ENCODE assay signal across 1 cellular context in the genomic region with DNA sequence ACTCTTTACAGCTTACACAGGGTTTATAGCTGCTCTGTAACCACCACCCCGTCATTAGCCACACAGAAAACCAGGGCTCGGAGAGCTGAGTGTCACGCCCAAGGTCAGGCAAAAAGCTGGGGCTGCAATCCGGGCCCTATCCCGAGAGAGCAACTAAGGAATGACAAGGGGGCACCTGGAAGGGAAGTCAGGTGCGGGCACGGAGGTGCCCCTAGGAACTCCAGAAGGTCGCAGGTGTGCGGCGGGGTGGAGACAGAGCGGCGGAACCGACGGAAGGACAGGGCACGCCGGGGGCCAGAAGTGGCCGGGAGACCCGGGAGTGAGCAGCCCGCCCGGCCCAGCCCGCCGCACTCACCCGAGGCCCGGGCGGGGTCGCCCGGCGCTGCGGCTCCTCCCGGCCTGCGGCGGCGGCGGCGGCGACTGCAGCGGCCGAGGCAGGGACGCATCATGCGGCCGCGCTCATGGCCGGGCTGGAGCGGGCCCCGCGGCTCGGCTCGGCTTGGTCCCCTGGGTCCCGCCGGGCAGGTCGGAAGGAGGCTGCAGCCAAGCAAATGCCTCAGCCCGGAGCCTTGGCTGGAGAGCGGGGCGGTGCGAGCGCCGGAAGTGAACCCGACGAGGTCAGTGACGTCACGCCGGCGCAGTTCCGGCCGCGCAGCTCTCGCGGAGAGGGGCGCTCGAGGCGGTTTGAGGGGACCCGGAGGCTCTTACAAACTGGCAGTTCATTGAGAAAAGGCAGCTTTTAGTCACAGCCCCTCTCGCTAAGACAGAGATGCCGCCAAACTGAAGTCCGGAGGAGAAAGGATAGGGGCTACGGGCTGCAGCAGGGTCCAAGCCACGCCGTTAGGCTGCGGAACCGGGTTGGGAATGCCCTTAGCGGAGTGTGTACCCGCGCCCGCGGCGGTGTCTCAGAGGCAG.
TF ChIP-seq lines count a peak whose summit lies in the region.

A gene with protein sequence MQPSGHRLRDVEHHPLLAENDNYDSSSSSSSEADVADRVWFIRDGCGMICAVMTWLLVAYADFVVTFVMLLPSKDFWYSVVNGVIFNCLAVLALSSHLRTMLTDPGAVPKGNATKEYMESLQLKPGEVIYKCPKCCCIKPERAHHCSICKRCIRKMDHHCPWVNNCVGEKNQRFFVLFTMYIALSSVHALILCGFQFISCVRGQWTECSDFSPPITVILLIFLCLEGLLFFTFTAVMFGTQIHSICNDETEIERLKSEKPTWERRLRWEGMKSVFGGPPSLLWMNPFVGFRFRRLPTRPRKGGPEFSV (minus strand): TSS at position 605 of the 915 bp plus-strand sequence. CDS start 20,917 bp downstream, outside the sequence.

TF ChIP-seq in HEK293, 187 proteins besides CTCF, POLR2A, EP300 and RAD21 (continued from another document and continues in another):
- TF ChIP-seq, protein P1, sequence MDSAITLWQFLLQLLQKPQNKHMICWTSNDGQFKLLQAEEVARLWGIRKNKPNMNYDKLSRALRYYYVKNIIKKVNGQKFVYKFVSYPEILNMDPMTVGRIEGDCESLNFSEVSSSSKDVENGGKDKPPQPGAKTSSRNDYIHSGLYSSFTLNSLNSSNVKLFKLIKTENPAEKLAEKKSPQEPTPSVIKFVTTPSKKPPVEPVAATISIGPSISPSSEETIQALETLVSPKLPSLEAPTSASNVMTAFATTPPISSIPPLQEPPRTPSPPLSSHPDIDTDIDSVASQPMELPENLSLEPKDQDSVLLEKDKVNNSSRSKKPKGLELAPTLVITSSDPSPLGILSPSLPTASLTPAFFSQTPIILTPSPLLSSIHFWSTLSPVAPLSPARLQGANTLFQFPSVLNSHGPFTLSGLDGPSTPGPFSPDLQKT (IDR thresholded peaks at IDR 0.05; ENCODE audit: borderline replicate concordance, low read depth, low read length): peak; percentile 58; the same call in 1 of the 2 replicates
- no peak for TF ChIP-seq ZFHX2 (tag by site-specific recombination; conservative IDR thresholded peaks at IDR 0.05)
- no peak for TF ChIP-seq ZNF529 (tag by site-specific recombination; IDR thresholded peaks at IDR 0.05; ENCODE audit: insufficient replicate concordance)
- peak; percentile 29; the same call in 1 of the 2 replicates for TF ChIP-seq ZNF610 (tag by site-specific recombination; IDR thresholded peaks at IDR 0.05; ENCODE audit: borderline replicate concordance)
- TF ChIP-seq, protein P2, sequence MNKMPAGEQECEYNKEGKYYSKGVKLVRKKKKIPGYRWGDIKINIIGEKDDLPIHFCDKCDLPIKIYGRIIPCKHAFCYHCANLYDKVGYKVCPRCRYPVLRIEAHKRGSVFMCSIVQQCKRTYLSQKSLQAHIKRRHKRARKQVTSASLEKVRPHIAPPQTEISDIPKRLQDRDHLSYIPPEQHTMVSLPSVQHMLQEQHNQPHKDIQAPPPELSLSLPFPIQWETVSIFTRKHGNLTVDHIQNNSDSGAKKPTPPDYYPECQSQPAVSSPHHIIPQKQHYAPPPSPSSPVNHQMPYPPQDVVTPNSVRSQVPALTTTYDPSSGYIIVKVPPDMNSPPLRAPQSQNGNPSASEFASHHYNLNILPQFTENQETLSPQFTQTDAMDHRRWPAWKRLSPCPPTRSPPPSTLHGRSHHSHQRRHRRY (tag by site-specific recombination; IDR thresholded peaks at IDR 0.05): no peak
- TF ChIP-seq, protein P3, sequence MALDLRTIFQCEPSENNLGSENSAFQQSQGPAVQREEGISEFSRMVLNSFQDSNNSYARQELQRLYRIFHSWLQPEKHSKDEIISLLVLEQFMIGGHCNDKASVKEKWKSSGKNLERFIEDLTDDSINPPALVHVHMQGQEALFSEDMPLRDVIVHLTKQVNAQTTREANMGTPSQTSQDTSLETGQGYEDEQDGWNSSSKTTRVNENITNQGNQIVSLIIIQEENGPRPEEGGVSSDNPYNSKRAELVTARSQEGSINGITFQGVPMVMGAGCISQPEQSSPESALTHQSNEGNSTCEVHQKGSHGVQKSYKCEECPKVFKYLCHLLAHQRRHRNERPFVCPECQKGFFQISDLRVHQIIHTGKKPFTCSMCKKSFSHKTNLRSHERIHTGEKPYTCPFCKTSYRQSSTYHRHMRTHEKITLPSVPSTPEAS (tag by site-specific recombination; IDR thresholded peaks at IDR 0.05): no peak
- no peak for TF ChIP-seq ZNF514 (tag by site-specific recombination; IDR thresholded peaks at IDR 0.05)
- peak; percentile 38 for TF ChIP-seq ZNF341 (tag by site-specific recombination; IDR thresholded peaks at IDR 0.05; ENCODE audit: low read depth)
- peak; percentile 82 for TF ChIP-seq ZBTB10 (tag by site-specific recombination; IDR thresholded peaks at IDR 0.05)
- no peak for TF ChIP-seq ZSCAN16 (tag by site-specific recombination; IDR thresholded peaks at IDR 0.05)
- no peak for TF ChIP-seq ZNF266 (tag by site-specific recombination; IDR thresholded peaks at IDR 0.05; ENCODE audit: low read depth)
- TF ChIP-seq ZNF239 (tag by site-specific recombination; IDR thresholded peaks at IDR 0.05): no peak
- TF ChIP-seq ZNF280C (tag by site-specific recombination; IDR thresholded peaks at IDR 0.05): no peak
- TF ChIP-seq ZNF530 (tag by site-specific recombination; IDR thresholded peaks at IDR 0.05; ENCODE audit: low read depth): no peak
- TF ChIP-seq, protein P4, sequence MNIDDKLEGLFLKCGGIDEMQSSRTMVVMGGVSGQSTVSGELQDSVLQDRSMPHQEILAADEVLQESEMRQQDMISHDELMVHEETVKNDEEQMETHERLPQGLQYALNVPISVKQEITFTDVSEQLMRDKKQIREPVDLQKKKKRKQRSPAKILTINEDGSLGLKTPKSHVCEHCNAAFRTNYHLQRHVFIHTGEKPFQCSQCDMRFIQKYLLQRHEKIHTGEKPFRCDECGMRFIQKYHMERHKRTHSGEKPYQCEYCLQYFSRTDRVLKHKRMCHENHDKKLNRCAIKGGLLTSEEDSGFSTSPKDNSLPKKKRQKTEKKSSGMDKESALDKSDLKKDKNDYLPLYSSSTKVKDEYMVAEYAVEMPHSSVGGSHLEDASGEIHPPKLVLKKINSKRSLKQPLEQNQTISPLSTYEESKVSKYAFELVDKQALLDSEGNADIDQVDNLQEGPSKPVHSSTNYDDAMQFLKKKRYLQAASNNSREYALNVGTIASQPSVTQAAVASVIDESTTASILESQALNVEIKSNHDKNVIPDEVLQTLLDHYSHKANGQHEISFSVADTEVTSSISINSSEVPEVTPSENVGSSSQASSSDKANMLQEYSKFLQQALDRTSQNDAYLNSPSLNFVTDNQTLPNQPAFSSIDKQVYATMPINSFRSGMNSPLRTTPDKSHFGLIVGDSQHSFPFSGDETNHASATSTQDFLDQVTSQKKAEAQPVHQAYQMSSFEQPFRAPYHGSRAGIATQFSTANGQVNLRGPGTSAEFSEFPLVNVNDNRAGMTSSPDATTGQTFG (tag by site-specific recombination; IDR thresholded peaks at IDR 0.05; ENCODE audit: borderline replicate concordance): no peak
- no peak for TF ChIP-seq SP3 (tag by site-specific recombination; IDR thresholded peaks at IDR 0.05)
- TF ChIP-seq ZNF155 (tag by site-specific recombination; IDR thresholded peaks at IDR 0.05): no peak
- TF ChIP-seq ZNF324 (tag by site-specific recombination; IDR thresholded peaks at IDR 0.05): no peak
- no peak for TF ChIP-seq ZNF549 (tag by site-specific recombination; IDR thresholded peaks at IDR 0.05)
- TF ChIP-seq ZNF311 (tag by site-specific recombination; IDR thresholded peaks at IDR 0.05; ENCODE audit: borderline replicate concordance): no peak
- no peak for TF ChIP-seq ZNF423 (tag by site-specific recombination; IDR thresholded peaks at IDR 0.05)
- TF ChIP-seq, protein P5, sequence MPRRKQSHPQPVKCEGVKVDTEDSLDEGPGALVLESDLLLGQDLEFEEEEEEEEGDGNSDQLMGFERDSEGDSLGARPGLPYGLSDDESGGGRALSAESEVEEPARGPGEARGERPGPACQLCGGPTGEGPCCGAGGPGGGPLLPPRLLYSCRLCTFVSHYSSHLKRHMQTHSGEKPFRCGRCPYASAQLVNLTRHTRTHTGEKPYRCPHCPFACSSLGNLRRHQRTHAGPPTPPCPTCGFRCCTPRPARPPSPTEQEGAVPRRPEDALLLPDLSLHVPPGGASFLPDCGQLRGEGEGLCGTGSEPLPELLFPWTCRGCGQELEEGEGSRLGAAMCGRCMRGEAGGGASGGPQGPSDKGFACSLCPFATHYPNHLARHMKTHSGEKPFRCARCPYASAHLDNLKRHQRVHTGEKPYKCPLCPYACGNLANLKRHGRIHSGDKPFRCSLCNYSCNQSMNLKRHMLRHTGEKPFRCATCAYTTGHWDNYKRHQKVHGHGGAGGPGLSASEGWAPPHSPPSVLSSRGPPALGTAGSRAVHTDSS (tag by site-specific recombination; IDR thresholded peaks at IDR 0.05): no peak
- TF ChIP-seq, protein P6, sequence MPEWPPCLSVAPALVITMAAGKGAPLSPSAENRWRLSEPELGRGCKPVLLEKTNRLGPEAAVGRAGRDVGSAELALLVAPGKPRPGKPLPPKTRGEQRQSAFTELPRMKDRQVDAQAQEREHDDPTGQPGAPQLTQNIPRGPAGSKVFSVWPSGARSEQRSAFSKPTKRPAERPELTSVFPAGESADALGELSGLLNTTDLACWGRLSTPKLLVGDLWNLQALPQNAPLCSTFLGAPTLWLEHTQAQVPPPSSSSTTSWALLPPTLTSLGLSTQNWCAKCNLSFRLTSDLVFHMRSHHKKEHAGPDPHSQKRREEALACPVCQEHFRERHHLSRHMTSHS (tag by site-specific recombination; IDR thresholded peaks at IDR 0.05): no peak
- no peak for TF ChIP-seq ZNF473 (tag by site-specific recombination; IDR thresholded peaks at IDR 0.05)
- no peak for TF ChIP-seq ZNF24 (tag by site-specific recombination; IDR thresholded peaks at IDR 0.05)
- no peak for TF ChIP-seq ZNF174 (tag by site-specific recombination; IDR thresholded peaks at IDR 0.05)
- TF ChIP-seq PRDM6 (tag by site-specific recombination; IDR thresholded peaks at IDR 0.05): no peak
- TF ChIP-seq, protein P7, sequence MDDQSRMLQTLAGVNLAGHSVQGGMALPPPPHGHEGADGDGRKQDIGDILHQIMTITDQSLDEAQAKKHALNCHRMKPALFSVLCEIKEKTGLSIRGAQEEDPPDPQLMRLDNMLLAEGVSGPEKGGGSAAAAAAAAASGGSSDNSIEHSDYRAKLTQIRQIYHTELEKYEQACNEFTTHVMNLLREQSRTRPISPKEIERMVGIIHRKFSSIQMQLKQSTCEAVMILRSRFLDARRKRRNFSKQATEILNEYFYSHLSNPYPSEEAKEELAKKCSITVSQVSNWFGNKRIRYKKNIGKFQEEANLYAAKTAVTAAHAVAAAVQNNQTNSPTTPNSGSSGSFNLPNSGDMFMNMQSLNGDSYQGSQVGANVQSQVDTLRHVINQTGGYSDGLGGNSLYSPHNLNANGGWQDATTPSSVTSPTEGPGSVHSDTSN (CRISPR knock-in tag; IDR thresholded peaks at IDR 0.05): no peak
- no peak for TF ChIP-seq ZNF670 (tag by site-specific recombination; IDR thresholded peaks at IDR 0.05; ENCODE audit: low read depth)
- TF ChIP-seq ZNF843 (tag by site-specific recombination; IDR thresholded peaks at IDR 0.05): peak; percentile 30; the same call in 1 of the 2 replicates
- TF ChIP-seq ZNF16 (tag by site-specific recombination; IDR thresholded peaks at IDR 0.05; ENCODE audit: low read depth): no peak
- TF ChIP-seq ZNF571 (tag by site-specific recombination; IDR thresholded peaks at IDR 0.05): no peak
